9 cellular contexts compared by ENCODE assay signal in the genomic region with DNA sequence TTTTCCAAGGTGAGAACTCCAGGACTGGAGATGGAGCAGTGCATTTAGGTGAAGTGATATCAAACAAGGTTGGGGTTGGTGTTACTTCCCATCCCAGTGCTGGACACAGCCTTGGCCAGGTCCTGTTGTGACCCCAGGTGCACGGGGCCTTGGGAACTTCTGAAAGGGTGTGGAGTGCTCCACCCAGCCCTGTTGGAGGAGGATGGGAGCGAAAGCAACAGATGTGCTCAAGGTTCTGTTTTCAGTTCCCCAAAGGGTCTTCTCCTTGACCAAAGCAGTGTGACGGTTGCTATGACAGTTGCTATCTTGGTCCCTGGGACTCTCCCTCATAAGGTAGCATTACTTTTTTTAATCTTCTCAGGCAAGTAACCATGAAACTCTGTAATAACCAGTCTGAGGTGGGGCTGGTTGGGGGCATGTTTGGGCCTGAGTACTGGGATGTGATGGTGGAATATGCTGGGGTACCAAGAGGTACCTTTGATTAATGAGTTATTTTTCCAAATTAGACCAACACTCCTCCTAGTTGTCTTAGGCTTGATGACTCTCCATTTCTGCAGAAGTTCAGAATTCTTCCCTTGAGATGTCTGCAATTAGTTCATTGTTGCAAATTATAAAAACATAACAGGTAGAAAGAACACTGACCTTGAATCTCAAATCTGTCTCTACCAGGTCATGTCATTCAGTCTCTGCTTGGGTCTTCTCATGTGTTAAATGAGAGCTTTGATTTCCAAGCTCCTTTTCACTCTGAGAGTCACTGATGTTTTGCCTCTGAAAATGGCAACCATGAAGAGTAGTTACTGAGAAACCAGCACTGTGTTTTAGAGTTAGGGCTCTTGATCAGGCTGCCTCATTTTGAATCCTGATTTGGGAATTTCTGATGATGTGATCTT.
A peak's percentile ranks its signal among the peaks of the same experiment; 100 is the strongest.
DNase-seq lines count a peak whose midpoint lies in the region; ATAC-seq lines count a peak whose summit lies in the region.
"Had no signal": no experiment of that assay in that cellular context is flagged by ENCODE, and none has a peak within 500 bp of the region (broad histone marks: within the 10 kb centered on the region; RNA-seq: fewer than 3 reads in every experiment).

No MANE protein-coding gene starts in this region.

- no peak overlapping the region for H3K4ac ChIP-seq in mesendoderm (ENCODE audit: low read depth, low read length)

- H2BK15ac ChIP-seq in mesendoderm (replicated peaks; ENCODE audit: low read depth) = no peak overlapping the region

- H3K4me1 ChIP-seq in mesendoderm (ENCODE audit: control insufficient read depth, low read depth, low read length) = no peaks in the 10 kb centered on the region

- peak; percentile 87 for ATAC-seq in GM18508 (IDR thresholded peaks at IDR 0.05; ENCODE audit: insufficient read depth, unreplicated experiment)
- peak; percentile 92 for ATAC-seq in GM21367 (IDR thresholded peaks at IDR 0.05; ENCODE audit: unreplicated experiment)
- peak; percentile 78 for ATAC-seq in HG03097 (IDR thresholded peaks at IDR 0.05; ENCODE audit: low FRiP score, unreplicated experiment)

- no peaks in the 10 kb centered on the region for H3K79me2 ChIP-seq in mesendoderm (ENCODE audit: control insufficient read depth, insufficient read depth, low read length)

- no peak overlapping the region for H2BK5ac ChIP-seq in mesendoderm (ENCODE audit: low read length)

- no peaks in the 10 kb centered on the region for H3K79me1 ChIP-seq in mesendoderm (ENCODE audit: low read length)

- DNase-seq in RPMI8226 (peak; percentile 77), activated T-cell treated with anti-CD3 and anti-CD28 coated beads for 4 hours (no peak), cerebellar nuclear complex (lab: John Stamatoyannopoulos, UW) (no peak), mesendoderm (no peak)
- no peak for DNase-seq in effector CD8-positive, alpha-beta T cell (lab: John Stamatoyannopoulos, UW)
- DNase-seq: NCI-H774 had no signal

- no peaks in the 10 kb centered on the region for H3K36me3 ChIP-seq in mesendoderm (ENCODE audit: control insufficient read depth, insufficient read depth, low read length)

- no CpG with 5 or more reads among the region's 3 CpGs for WGBS in mesendoderm (ENCODE audit: extremely low coverage, insufficient coverage, low lambda C conversion rate)

- no peak overlapping the region for H3K56ac ChIP-seq in mesendoderm (ENCODE audit: low read length)

- H2AK5ac ChIP-seq in mesendoderm (ENCODE audit: low read length) = no peak overlapping the region

- no peak overlapping the region for H3K4me3 ChIP-seq in mesendoderm (ENCODE audit: low read length)

- no peak overlapping the region for H3K23ac ChIP-seq in mesendoderm (ENCODE audit: low read length)

- no peaks in the 10 kb centered on the region for H3K27me3 ChIP-seq in mesendoderm (ENCODE audit: insufficient read depth, low read length, poor library complexity)

- H3K27ac ChIP-seq in mesendoderm (ENCODE audit: low read depth, low read length) = no peak overlapping the region

- H3K9ac ChIP-seq in mesendoderm (ENCODE audit: low read length) = no peak overlapping the region

- no peak overlapping the region for H3K4me2 ChIP-seq in mesendoderm (ENCODE audit: low read length)

- H3K18ac ChIP-seq in mesendoderm (ENCODE audit: low read length) = no peak overlapping the region

- no peak overlapping the region for H2BK120ac ChIP-seq in mesendoderm (ENCODE audit: low read depth, low read length)

- H4K8ac ChIP-seq in mesendoderm (ENCODE audit: low read depth, low read length) = no peak overlapping the region

- H4K5ac ChIP-seq in mesendoderm (ENCODE audit: low read length) = no peak overlapping the region
